ENCODE assay signal across 9 cellular contexts in genomic region chrX:154751121-154751668, GRCh38. TPM values are rescaled to one million over a fixed set of nuclear protein-coding genes. Genes with fewer than 3 reads are reported as not detected.
A peak's percentile ranks its signal among the peaks of the same experiment; 100 is the strongest.
DNase-seq lines count a peak whose midpoint lies in the region; ATAC-seq, FAIRE-seq and TF ChIP-seq lines count a peak whose summit lies in the region.
"Had no signal": no experiment of that assay in that cellular context is flagged by ENCODE, and none has a peak within 500 bp of the region (broad histone marks: within the 10 kb centered on the region; RNA-seq: fewer than 3 reads in every experiment).

No MANE protein-coding gene starts in this region.

- H3F3A ChIP-seq in Loucy (ENCODE audit: low read depth): no peaks in the 10 kb centered on the region

- no peak for FAIRE-seq in K562 (lab: Jason Lieb, UNC)
- FAIRE-seq: TTC549 had no signal

- TF ChIP-seq POLR2A in K562 (conservative IDR thresholded peaks at IDR 0.05): peak; percentile 66

- H3K27me3 Mint-ChIP-seq in naive thymus-derived CD8-positive, alpha-beta T cell: no peaks in the 10 kb centered on the region
- peaks cover 61% of the 10 kb centered on the region for H3K27me3 Mint-ChIP-seq in Calu3 (ENCODE audit: unreplicated experiment)

- H3K9me3 ChIP-seq in Loucy (ENCODE audit: insufficient read depth, low read depth, low read length) (no peaks in the 10 kb centered on the region), K562 (replicated peaks; ENCODE audit: control insufficient read depth, insufficient read depth, low read depth, low read length) (no peaks in the 10 kb centered on the region)

- no peaks in the 10 kb centered on the region for H3K9me3 Mint-ChIP-seq in naive thymus-derived CD8-positive, alpha-beta T cell
- H3K9me3 Mint-ChIP-seq in Calu3 (ENCODE audit: low read depth, unreplicated experiment): no peaks in the 10 kb centered on the region

- intact Hi-C loops in K562 (cut with micrococcal nuclease): no loop called here
- intact Hi-C loops in Calu3 (cut with micrococcal nuclease; ENCODE audit: unreplicated experiment): no loop called here

- H3K27ac ChIP-seq in K562 (ENCODE audit: extremely low read depth, low read depth, low read length): peak overlapping the region; percentile 91

- H3K4me2 ChIP-seq in Loucy (ENCODE audit: low read depth, low read length, poor library complexity, severe bottlenecking) (peak overlapping the region; percentile 38), K562 (ENCODE audit: insufficient read depth, low read length) (peak overlapping the region; percentile 94)

- peak; percentile 32 for DNase-seq in NCI-H1105 treated with DMSO at 0.1 percent for 48 hours (lab: John Stamatoyannopoulos, UW)
- DNase-seq in NCI-H1105 (lab: John Stamatoyannopoulos, UW): no peak
- DNase-seq in K562 (ENCODE audit: extremely low read depth in 1 of 4, low spot score in 3 of 4): peak; percentile 42 to 71 (median 56)
- peak in 3 of 10 donors; percentile 20 to 42 (median 24) for DNase-seq in naive thymus-derived CD8-positive, alpha-beta T cell
- no peak for DNase-seq in Calu3
- no peak for DNase-seq in SHP77 (lab: John Stamatoyannopoulos, UW)

- CTCF ChIA-PET in K562 (lab: Yijun Ruan, JAX; ENCODE audit: low intra/inter-chr PET ratio): interaction anchor here (0.6 kb wide), 1 partner anchor 202 kb away, joined by 3 read pairs; no protein-coding TSS in a partner anchor
- CTCF ChIA-PET in Calu3 (lab: Charles Lee): interaction anchor here (2.2 kb wide), 1 partner anchor 12 kb away, joined by 11 read pairs; the partner anchor contains the start of gene DKC1

- H3K27ac Mint-ChIP-seq in naive thymus-derived CD8-positive, alpha-beta T cell: peak overlapping the region in 9 of 10 donors; percentile 52 to 92 (median 67)
- no peak overlapping the region for H3K27ac Mint-ChIP-seq in Calu3 (ENCODE audit: unreplicated experiment)

- H2AFZ ChIP-seq in Loucy (ENCODE audit: low read length) (0 out of 2 replicates have a peak overlapping the region, but pooled peaks have one; percentile 39), K562 (ENCODE audit: low read depth, low read length) (peak overlapping the region; percentile 80)

- POLR2A ChIA-PET in K562 (lab: Yijun Ruan, JAX): interaction anchor here (0.9 to 1.8 kb wide), 5 partner anchors 11 to 35 kb away, joined by 4 to 13 read pairs (median 5); partner anchors contain the start of gene DKC1
- POLR2A ChIA-PET in naive thymus-derived CD8-positive, alpha-beta T cell (lab: Charles Lee): interaction anchor here (0.7 to 3.1 kb wide), 7 partner anchors 11 to 261 kb away, joined by 3 to 43 read pairs (median 5); partner anchors contain the start of genes DKC1 and SLC10A3

- H3K4me3 Mint-ChIP-seq in naive thymus-derived CD8-positive, alpha-beta T cell: peak overlapping the region; percentile 58 to 86 (median 77)
- H3K4me3 Mint-ChIP-seq in Calu3 (ENCODE audit: low read depth, unreplicated experiment): no peak overlapping the region

- peak overlapping the region; percentile 35 for H3K4me3 ChIP-seq in Loucy (ENCODE audit: low read length, poor library complexity, severe bottlenecking)
- H3K4me3 ChIP-seq in K562: peak overlapping the region; percentile 69

- H3K9ac ChIP-seq in Loucy (ENCODE audit: low read depth, low read length, poor library complexity, severe bottlenecking) (no peak overlapping the region), K562 (ENCODE audit: insufficient read depth in 1 of 2, low read depth in 2 of 2, low read length in 2 of 2) (peak overlapping the region; percentile 75 to 92)

- ATAC-seq in K562: peak; percentile 50
- peak in 1 of 2 donors; percentile 44 for ATAC-seq in naive thymus-derived CD8-positive, alpha-beta T cell
- no peak for ATAC-seq in GM19351 (IDR thresholded peaks at IDR 0.05; ENCODE audit: unreplicated experiment)

- H3K36me3 ChIP-seq in Loucy (ENCODE audit: insufficient read depth, low read length) (no peaks in the 10 kb centered on the region), K562 (ENCODE audit: control insufficient read depth, insufficient read depth, low read length) (no peaks in the 10 kb centered on the region)

- WGBS in K562 (ENCODE audit: insufficient coverage, low coverage, missing lambda C conversion rate): 1% methylated on average over 11 of the region's 37 CpGs

- H3K36me3 Mint-ChIP-seq in naive thymus-derived CD8-positive, alpha-beta T cell: peaks cover 0 to under 1% (median 0%) of the 10 kb centered on the region in 3 donors
- H3K36me3 Mint-ChIP-seq in Calu3 (ENCODE audit: insufficient read depth, unreplicated experiment): no peaks in the 10 kb centered on the region

- H4K20me1 ChIP-seq in Loucy (ENCODE audit: insufficient read depth, low read length, poor library complexity, severe bottlenecking) (no peaks in the 10 kb centered on the region), K562 (replicated peaks; ENCODE audit: control insufficient read depth, insufficient read depth, low read length) (no peaks in the 10 kb centered on the region)

- peaks cover 0 to 36% (median 13%) of the 10 kb centered on the region in 4 donors for H3K4me1 Mint-ChIP-seq in naive thymus-derived CD8-positive, alpha-beta T cell
- no peaks in the 10 kb centered on the region for H3K4me1 Mint-ChIP-seq in Calu3 (ENCODE audit: low read depth, unreplicated experiment)

- H3K9me1 ChIP-seq in K562 (ENCODE audit: control insufficient read depth, insufficient read depth, low read length): no peaks in the 10 kb centered on the region

- no peak for TF ChIP-seq EP300 in K562 (IDR thresholded peaks at IDR 0.05; ENCODE audit: low read length)

- no peaks in the 10 kb centered on the region for H3K9me2 ChIP-seq in Loucy (replicated peaks; ENCODE audit: low read depth, low read length)

- H3K79me2 ChIP-seq in Loucy (ENCODE audit: insufficient read depth, low read length): 0 out of 2 replicates have a peak, but pooled peaks cover 6% of the 10 kb centered on the region
- peaks cover 43% of the 10 kb centered on the region for H3K79me2 ChIP-seq in K562 (ENCODE audit: control insufficient read depth, insufficient read depth, low read length)

- in situ Hi-C loops in K562 (cut with MboI): no loop called here

- H3K4me1 ChIP-seq in Loucy (ENCODE audit: insufficient read depth, low read length, poor library complexity, severe bottlenecking) (peaks cover 24% of the 10 kb centered on the region), K562 (replicated peaks in 1 of 2; ENCODE audit: control insufficient read depth in 2 of 2, insufficient read depth in 2 of 2, low read length in 2 of 2) (peaks cover 20 to 29% of the 10 kb centered on the region in 2 experiments; a peak in 3 of 5 replicates)

- BruUV-seq in K562 (replicated peaks; lab: Mats Ljungman, UMichigan): no TSS peak
- BruUV-seq in Calu3 (replicated peaks; lab: Mats Ljungman, UMichigan): no TSS peak

- TF ChIP-seq CTCF in Loucy (conservative IDR thresholded peaks at IDR 0.05; ENCODE audit: low read length) (no peak), K562 (IDR thresholded peaks at IDR 0.05 in 2 of 3, conservative IDR thresholded peaks at IDR 0.05 in 1 of 3; ENCODE audit: insufficient read depth in 2 of 3, low read depth in 1 of 3, low read length in 3 of 3) (no peak), Calu3 (IDR thresholded peaks at IDR 0.05; ENCODE audit: unreplicated experiment) (no peak)

- no peaks in the 10 kb centered on the region for H3K27me3 ChIP-seq in Loucy (ENCODE audit: insufficient read depth, low read length, poor library complexity, severe bottlenecking)
- H3K27me3 ChIP-seq in K562 (ENCODE audit: control insufficient read depth in 2 of 2, insufficient read depth in 2 of 2, low read length in 2 of 2): no peaks in the 10 kb centered on the region

- TF ChIP-seq RAD21 in K562 (CRISPR knock-in tag; conservative IDR thresholded peaks at IDR 0.05 in 1 of 2, IDR thresholded peaks at IDR 0.05 in 1 of 2): no peak

RNA-seq across cellular contexts. Expression of gene GAB3, which starts 0.3 kb away (rescaled TPM):
- 51.8 and 65.2 TPM in 2 replicates for total RNA-seq in K562 (2011; cell fraction: chromatin; rRNA removed; ENCODE audit: low replicate concordance)
- 18.2 and 24.6 TPM in 2 replicates for total RNA-seq in K562 (2011; cell fraction: nucleolus; rRNA removed)
- total RNA-seq in K562 (2011; cell fraction: nucleoplasm; rRNA removed): 34.5 and 48.9 TPM in 2 replicates
- total RNA-seq in K562 (2014; rRNA removed) (19.8 and 20.7 TPM in 2 replicates), K562 (2014; rRNA removed; fragmentation: Illumina TruSeq; extraction: Trizol) (22.7 and 24.8 TPM in 2 replicates), K562 (2015; rRNA removed; fragmentation: Illumina TruSeq; extraction: Trizol) (16.1 TPM in 2 replicates), K562 (2021) (23.3 and 25.6 TPM in 2 replicates), Calu3 (2022) (not detected in 2 replicates)
- polyA plus RNA-seq in K562 (2011; rRNA removed) (21.4 and 30.7 TPM in 2 replicates), K562 (2014; fragmentation: Illumina TruSeq; extraction: Trizol) (26.2 and 31.4 TPM in 2 replicates), K562 (2014; fragmentation: Nextera tagmentation; extraction: Ambion mirVana) (10 to 100 TPM; 19.3 to 20.1 TPM), K562 (2014; rRNA removed) (18.3 and 20.2 TPM in 2 replicates)
- 16.3 and 21.7 TPM in 2 replicates for polyA plus RNA-seq in K562 (2011; cell fraction: cytosol; rRNA removed)
- polyA plus RNA-seq in K562 (2011; cell fraction: nucleus; rRNA removed): 86.0 and 94.1 TPM in 2 replicates
- 13.4 and 13.5 TPM in 2 replicates for polyA plus RNA-seq in K562 (2012)
- 28.3 and 33.3 TPM in 2 replicates for polyA minus RNA-seq in K562 (2011; rRNA and poly(A)+ RNA removed)
- polyA minus RNA-seq in K562 (2011; cell fraction: cytosol; rRNA and poly(A)+ RNA removed): 22.1 and 22.8 TPM in 2 replicates
- polyA minus RNA-seq in K562 (2011; cell fraction: nucleus; rRNA and poly(A)+ RNA removed): 20.6 and 33.1 TPM in 2 replicates
- 1 to 10 TPM; 9.9 to 10.0 TPM for total RNA-seq in naive thymus-derived CD8-positive, alpha-beta T cell
- 1 to 10 TPM in 2 of 3 donors, under 1 TPM in 1; 0.77 to 5.2 (median 1.2) TPM for polyA plus RNA-seq in naive thymus-derived CD8-positive, alpha-beta T cell

RNA-seq across cellular contexts. Expression of gene DKC1, which starts 11.5 kb away (rescaled TPM):
- 654 and 916 TPM in 2 replicates for total RNA-seq in K562 (2011; cell fraction: chromatin; rRNA removed; ENCODE audit: low replicate concordance)
- total RNA-seq in K562 (2011; cell fraction: nucleolus; rRNA removed): 268 and 327 TPM in 2 replicates
- total RNA-seq in K562 (2011; cell fraction: nucleoplasm; rRNA removed): 529 and 542 TPM in 2 replicates
- total RNA-seq in K562 (2014; rRNA removed): 160 and 212 TPM in 2 replicates
- 208 and 229 TPM in 2 replicates for total RNA-seq in K562 (2014; rRNA removed; fragmentation: Illumina TruSeq; extraction: Trizol)
- 239 and 241 TPM in 2 replicates for total RNA-seq in K562 (2015; rRNA removed; fragmentation: Illumina TruSeq; extraction: Trizol)
- total RNA-seq in K562 (2021): 191 and 205 TPM in 2 replicates
- polyA plus RNA-seq in K562 (2011; rRNA removed): 210 and 219 TPM in 2 replicates
- polyA plus RNA-seq in K562 (2011; cell fraction: cytosol; rRNA removed): 115 and 148 TPM in 2 replicates
- 348 and 507 TPM in 2 replicates for polyA plus RNA-seq in K562 (2011; cell fraction: nucleus; rRNA removed)
- 129 and 208 TPM in 2 replicates for polyA plus RNA-seq in K562 (2012)
- polyA plus RNA-seq in K562 (2014; fragmentation: Illumina TruSeq; extraction: Trizol): 250 and 260 TPM in 2 replicates
- polyA plus RNA-seq in K562 (2014; fragmentation: Nextera tagmentation; extraction: Ambion mirVana): 100 to 1,000 TPM; 209 to 313 TPM
- polyA plus RNA-seq in K562 (2014; rRNA removed): 217 and 230 TPM in 2 replicates
- polyA minus RNA-seq in K562 (2011; rRNA and poly(A)+ RNA removed): 341 and 365 TPM in 2 replicates
- 89.2 and 121 TPM in 2 replicates for polyA minus RNA-seq in K562 (2011; cell fraction: cytosol; rRNA and poly(A)+ RNA removed)
- polyA minus RNA-seq in K562 (2011; cell fraction: nucleus; rRNA and poly(A)+ RNA removed): 172 and 307 TPM in 2 replicates
- 10 to 100 TPM; 74.7 to 93.7 TPM for total RNA-seq in naive thymus-derived CD8-positive, alpha-beta T cell
- polyA plus RNA-seq in naive thymus-derived CD8-positive, alpha-beta T cell: 10 to 100 TPM; 38.6 to 56.5 (median 44.2) TPM
- 112 and 120 TPM in 2 replicates for total RNA-seq in Calu3 (2022)

RNA-seq across cellular contexts. Expression of gene MPP1, which starts 54.1 kb away (rescaled TPM):
- total RNA-seq in K562 (2011; cell fraction: chromatin; rRNA removed; ENCODE audit: low replicate concordance): 409 and 526 TPM in 2 replicates
- total RNA-seq in K562 (2011; cell fraction: nucleolus; rRNA removed): 213 and 246 TPM in 2 replicates
- 345 and 458 TPM in 2 replicates for total RNA-seq in K562 (2011; cell fraction: nucleoplasm; rRNA removed)
- total RNA-seq in K562 (2014; rRNA removed) (276 and 289 TPM in 2 replicates), K562 (2014; rRNA removed; fragmentation: Illumina TruSeq; extraction: Trizol) (267 and 280 TPM in 2 replicates), K562 (2015; rRNA removed; fragmentation: Illumina TruSeq; extraction: Trizol) (220 and 227 TPM in 2 replicates), K562 (2021) (290 and 305 TPM in 2 replicates), Calu3 (2022) (1.3 TPM in 1 of 2 replicates, not detected in the other)
- polyA plus RNA-seq in K562 (2011; rRNA removed) (354 and 391 TPM in 2 replicates), K562 (2014; fragmentation: Illumina TruSeq; extraction: Trizol) (339 and 395 TPM in 2 replicates), K562 (2014; fragmentation: Nextera tagmentation; extraction: Ambion mirVana) (100 to 1,000 TPM; 271 to 305 TPM), K562 (2014; rRNA removed) (283 and 336 TPM in 2 replicates)
- 231 and 288 TPM in 2 replicates for polyA plus RNA-seq in K562 (2011; cell fraction: cytosol; rRNA removed)
- polyA plus RNA-seq in K562 (2011; cell fraction: nucleus; rRNA removed): 756 and 889 TPM in 2 replicates
- 313 and 332 TPM in 2 replicates for polyA plus RNA-seq in K562 (2012)
- polyA minus RNA-seq in K562 (2011; rRNA and poly(A)+ RNA removed): 344 and 367 TPM in 2 replicates
- 226 and 236 TPM in 2 replicates for polyA minus RNA-seq in K562 (2011; cell fraction: cytosol; rRNA and poly(A)+ RNA removed)
- 190 and 313 TPM in 2 replicates for polyA minus RNA-seq in K562 (2011; cell fraction: nucleus; rRNA and poly(A)+ RNA removed)
- 10 to 100 TPM; 17.1 to 18.4 TPM for total RNA-seq in naive thymus-derived CD8-positive, alpha-beta T cell
- polyA plus RNA-seq in naive thymus-derived CD8-positive, alpha-beta T cell: 10 to 100 TPM; 10.6 to 18.9 (median 17.3) TPM

Comparison
In these comparisons a context has a peak if more than half of its experiments do, and no peak if none do; other contexts are left out.
1. DNase-seq: peak in NCI-H1105 treated with DMSO at 0.1 percent for 48 hours (single experiment) and K562 (4 of 4); none in NCI-H1105 (single experiment), Calu3 (single experiment) and SHP77 (0 of 2).
2. RNA of gene GAB3, which starts 0.3 kb away (total RNA-seq): 16.1 to 65.2 TPM in K562 and 9.9 to 10.0 TPM in naive thymus-derived CD8-positive, alpha-beta T cell; not detected in Calu3; every median in the first group is over 10 times any median in the second.
3. RNA of gene MPP1, which starts 54.1 kb away (total RNA-seq): 213 to 526 TPM in K562; 17.1 to 18.4 TPM in naive thymus-derived CD8-positive, alpha-beta T cell and 1.3 TPM in Calu3; every median in the first group is over 10 times any median in the second.